ENCODE assay signal across 24 cellular contexts in genomic region chr13:74221752-74222151, GRCh38.
"Had no signal": no experiment of that assay in that cellular context is flagged by ENCODE, and none has a peak within 500 bp of the region (broad histone marks: within the 10 kb centered on the region; RNA-seq: fewer than 3 reads in every experiment).

No MANE protein-coding gene starts in this region.

- ATAC-seq: activated CD4-positive, alpha-beta T cell treated with anti-CD3 and anti-CD28 coated beads for 36 hours; activated naive CD4-positive, alpha-beta T cell treated with anti-CD3 and anti-CD28 coated beads, Interleukin-2, amount 50 U/mL, for 72 hours; activated T-cell treated with anti-CD3 and anti-CD28 coated beads, Interleukin-2, amount 50 U/mL, for 72 hours; esophagus mucosa had no signal

- H3K27ac ChIP-seq: ascending aorta, coronary artery, dorsolateral prefrontal cortex had no signal

- H3K4me3 ChIP-seq: ascending aorta, coronary artery, dorsolateral prefrontal cortex had no signal

- H3K4me1 ChIP-seq: ascending aorta had no signal

- H3K36me3 ChIP-seq: ascending aorta had no signal

- H3K9me3 ChIP-seq: ascending aorta had no signal

- FAIRE-seq: bronchial epithelial cell, frontal cortex had no signal

- H3K27me3 ChIP-seq: ascending aorta, dorsolateral prefrontal cortex had no signal

- DNase-seq: activated CD4-positive, alpha-beta memory T cell treated with anti-CD3 and anti-CD28 coated beads, Interleukin-2, amount 10 ng/mL, durations not matched to agents 7 days and 5 days; activated CD4-positive, alpha-beta T cell treated with anti-CD3 and anti-CD28 coated beads for 36 hours; activated CD4-positive, alpha-beta T cell treated with anti-CD3 and anti-CD28 coated beads, Interleukin-2, amount 10 ng/mL, durations not matched to agents 24 days and 14 days; activated CD4-positive, CD25-positive, alpha-beta regulatory T cell; activated CD4-positive, CD25-positive, alpha-beta regulatory T cell treated with anti-CD3 and anti-CD28 coated beads, Interleukin-2, amount 50 U/mL, for 72 hours; activated CD8-positive, alpha-beta memory T cell treated with anti-CD3 and anti-CD28 coated beads, Interleukin-2, amount 50 U/mL, for 48 hours; activated gamma-delta T cell; activated naive CD4-positive, alpha-beta T cell; activated naive CD4-positive, alpha-beta T cell treated with anti-CD3 and anti-CD28 coated beads, Interleukin-2, amount 10 ng/mL, durations not matched to agents 7 days and 5 days; activated naive CD8-positive, alpha-beta T cell treated with anti-CD3 and anti-CD28 coated beads, Interleukin-2, amount 10 ng/mL, durations not matched to agents 7 days and 5 days; activated T-cell treated with anti-CD3 and anti-CD28 coated beads for 4 hours; activated T-cell treated with anti-CD3 and anti-CD28 coated beads, Interleukin-2, amount 50 U/mL, for 24 hours; activated T-cell treated with anti-CD3 and anti-CD28 coated beads, Interleukin-2, amount 50 U/mL, for 72 hours; dorsolateral prefrontal cortex; effector memory CD4-positive, alpha-beta T cell; endodermal cell; foreskin fibroblast; T-helper 2 cell had no signal
